Comparison of ENCODE assay signal across 8 cellular contexts in the genomic region with DNA sequence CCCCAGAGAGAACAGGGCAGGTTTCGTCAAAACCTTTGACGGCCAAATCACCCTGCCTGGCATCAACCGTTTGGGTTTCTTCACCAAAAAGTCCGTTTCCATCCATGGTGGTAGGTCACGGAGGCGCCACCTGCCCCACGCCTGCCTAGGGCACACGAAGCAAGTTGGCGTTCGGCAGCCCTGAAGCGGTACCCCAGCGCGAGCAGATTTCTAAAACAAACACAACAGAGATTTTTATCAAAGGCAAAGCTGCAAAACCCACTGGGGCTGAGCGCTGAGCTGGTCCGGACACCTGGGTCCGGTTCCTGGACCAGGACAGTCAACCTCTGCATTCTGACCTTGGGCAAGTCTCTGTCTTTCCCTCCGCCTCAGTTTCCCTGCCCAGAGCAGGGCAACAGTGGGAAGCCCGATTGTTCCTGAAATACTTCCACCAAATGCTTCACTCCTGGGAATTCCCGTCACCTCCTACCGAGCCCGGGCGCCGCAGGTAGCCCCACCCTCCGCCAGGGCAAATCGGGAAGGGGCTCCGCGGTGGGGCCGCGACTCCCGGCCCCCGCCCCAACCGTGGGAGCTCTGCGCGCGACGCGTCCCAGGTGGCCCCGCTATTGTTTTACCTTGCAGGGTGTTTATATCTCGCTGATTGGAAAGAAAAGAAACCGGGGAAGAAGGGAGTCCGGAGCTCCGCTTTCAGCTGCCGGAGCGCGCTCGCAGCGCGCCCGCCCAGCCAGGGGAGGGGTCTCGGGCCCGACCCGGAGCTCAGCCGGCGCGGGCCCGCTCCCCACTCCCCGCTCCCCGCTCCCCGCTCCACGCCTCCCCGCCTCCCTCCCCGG. TPM values are rescaled to one million over a fixed set of nuclear protein-coding genes. Genes with fewer than 3 reads are reported as not detected.
DNase-seq lines count a peak whose midpoint lies in the region; ATAC-seq and TF ChIP-seq lines count a peak whose summit lies in the region.

No MANE protein-coding gene starts in this region.

- H3K4me3 Mint-ChIP-seq in chondrocyte (ENCODE audit: unreplicated experiment) = peak overlapping the region; percentile 75
- peak overlapping the region; percentile 97 for H3K4me3 Mint-ChIP-seq in type B pancreatic cell

- peaks cover 12% of the 10 kb centered on the region for H3K4me1 ChIP-seq in lower lobe of right lung

- H3K9me3 Mint-ChIP-seq in chondrocyte (ENCODE audit: low read depth) (no peaks in the 10 kb centered on the region), type B pancreatic cell (no peaks in the 10 kb centered on the region)

- no peaks in the 10 kb centered on the region for H3K27me3 Mint-ChIP-seq in chondrocyte (ENCODE audit: low read depth)
- peaks cover 5% of the 10 kb centered on the region for H3K27me3 Mint-ChIP-seq in type B pancreatic cell

- H3K27ac ChIP-seq in lower lobe of right lung = peak overlapping the region; percentile 54

- TF ChIP-seq CTCF in chondrocyte (IDR thresholded peaks at IDR 0.05) (no peak), lower lobe of right lung (IDR thresholded peaks at IDR 0.05) (no peak), type B pancreatic cell (conservative IDR thresholded peaks at IDR 0.05) (peak; percentile 23)

- H3K4me1 Mint-ChIP-seq in chondrocyte (ENCODE audit: low read depth) = peaks cover 24% of the 10 kb centered on the region
- H3K4me1 Mint-ChIP-seq in type B pancreatic cell (ENCODE audit: unreplicated experiment) = peaks cover 45% of the 10 kb centered on the region

- no peaks in the 10 kb centered on the region for H3K9me3 ChIP-seq in lower lobe of right lung

- H3K36me3 Mint-ChIP-seq in chondrocyte (ENCODE audit: low read depth) (no peaks in the 10 kb centered on the region), type B pancreatic cell (peaks cover 19% of the 10 kb centered on the region)

- peak overlapping the region; percentile 68 for H3K4me3 ChIP-seq in lower lobe of right lung

- intact Hi-C loops in lower lobe of right lung (cut with DNase I) = no loop called here

- DNase-seq in NCI-H82 (lab: John Stamatoyannopoulos, UW) = peak; percentile 71
- no peak for DNase-seq in NCI-H82 treated with DMSO at 0.1 percent for 48 hours (lab: John Stamatoyannopoulos, UW; ENCODE audit: unreplicated experiment)
- peak; percentile 15 for DNase-seq in NCI-H345 treated with DMSO at 0.1 percent for 48 hours (lab: John Stamatoyannopoulos, UW; ENCODE audit: unreplicated experiment)
- no peak for DNase-seq in chondrocyte (ENCODE audit: low spot score)
- no peak for DNase-seq in lower lobe of right lung
- no peak for DNase-seq in type B pancreatic cell (ENCODE audit: extremely low spot score, unreplicated experiment)
- no peak for DNase-seq in NCI-H2196 treated with DMSO at 0.1 percent for 48 hours (lab: John Stamatoyannopoulos, UW; ENCODE audit: unreplicated experiment)
- no peak for DNase-seq in GDM1 (lab: John Stamatoyannopoulos, UW)

- peak; percentile 41 to 56 for ATAC-seq in lower lobe of right lung

- H3K36me3 ChIP-seq in lower lobe of right lung = no peaks in the 10 kb centered on the region

- peaks cover 13% of the 10 kb centered on the region for H3K27me3 ChIP-seq in lower lobe of right lung (ENCODE audit: low read depth)

- H3K27ac Mint-ChIP-seq in chondrocyte (ENCODE audit: unreplicated experiment) (no peak overlapping the region), type B pancreatic cell (peak overlapping the region; percentile 16)

RNA-seq across cellular contexts. Expression of a gene that starts 0.6 kb away (rescaled TPM):
- total RNA-seq in chondrocyte (20.5 to 32.0 TPM (median 20.7 TPM) in 3 replicates), lower lobe of right lung (15.8 TPM), type B pancreatic cell (ENCODE audit: low replicate concordance) (42.9 and 48.4 TPM in 2 replicates)

Comparison
In these comparisons a context has a peak if more than half of its experiments do, and no peak if none do; other contexts are left out.
1. DNase-seq: peak in NCI-H82 (single experiment) and NCI-H345 treated with DMSO at 0.1 percent for 48 hours (single experiment); none in NCI-H82 treated with DMSO at 0.1 percent for 48 hours (single experiment), chondrocyte (single experiment), lower lobe of right lung (single experiment), type B pancreatic cell (single experiment), NCI-H2196 treated with DMSO at 0.1 percent for 48 hours (single experiment) and GDM1 (single experiment).